Comparison of ENCODE assay signal across 8 cellular contexts in genomic region chr20:49747707-49748524, GRCh38. TPM values are rescaled to one million over a fixed set of nuclear protein-coding genes. Genes with fewer than 3 reads are reported as not detected.
A peak's percentile ranks its signal among the peaks of the same experiment; 100 is the strongest.
DNase-seq lines count a peak whose midpoint lies in the region; ATAC-seq lines count a peak whose summit lies in the region.

No MANE protein-coding gene starts in this region.

- DNase-seq in EH (ENCODE audit: low read depth) (peak; percentile 68), amygdala (lab: John Stamatoyannopoulos, UW) (peak in 43 of 56 donors; percentile 2 to 76 (median 37)), left cardiac atrium (peak; percentile 97), pulmonary artery endothelial cell (ENCODE audit: low read depth, low spot score) (peak; percentile 27), DMS114 treated with DMSO at 0.1 percent for 48 hours (lab: John Stamatoyannopoulos, UW; ENCODE audit: unreplicated experiment) (no peak), NCI-H1930 (lab: John Stamatoyannopoulos, UW) (no peak)

- intact Hi-C loops in left cardiac atrium (cut with DNase I): no loop called here

- ATAC-seq in left cardiac atrium (peak; percentile 93 to 97), GM18502 (IDR thresholded peaks at IDR 0.05; ENCODE audit: poor library complexity, unreplicated experiment) (no peak), HG02840 (IDR thresholded peaks at IDR 0.05; ENCODE audit: low FRiP score, unreplicated experiment) (no peak)

RNA-seq across cellular contexts. Expression of gene B4GALT5, which starts 34.2 kb away (rescaled TPM):
- total RNA-seq in left cardiac atrium (10 to 100 TPM; 24.1 to 32.6 TPM), pulmonary artery endothelial cell (55.8 and 75.4 TPM in 2 replicates)

Comparison
In these comparisons a context has a peak if more than half of its experiments do, and no peak if none do; other contexts are left out.
1. DNase-seq: peak in EH (single experiment), amygdala (43 of 56), left cardiac atrium (single experiment) and pulmonary artery endothelial cell (single experiment); none in DMS114 treated with DMSO at 0.1 percent for 48 hours (single experiment) and NCI-H1930 (0 of 2).
2. ATAC-seq: peak in left cardiac atrium (2 of 2); none in GM18502 (single experiment) and HG02840 (single experiment).